10 cellular contexts compared by ENCODE assay signal in the genomic region with DNA sequence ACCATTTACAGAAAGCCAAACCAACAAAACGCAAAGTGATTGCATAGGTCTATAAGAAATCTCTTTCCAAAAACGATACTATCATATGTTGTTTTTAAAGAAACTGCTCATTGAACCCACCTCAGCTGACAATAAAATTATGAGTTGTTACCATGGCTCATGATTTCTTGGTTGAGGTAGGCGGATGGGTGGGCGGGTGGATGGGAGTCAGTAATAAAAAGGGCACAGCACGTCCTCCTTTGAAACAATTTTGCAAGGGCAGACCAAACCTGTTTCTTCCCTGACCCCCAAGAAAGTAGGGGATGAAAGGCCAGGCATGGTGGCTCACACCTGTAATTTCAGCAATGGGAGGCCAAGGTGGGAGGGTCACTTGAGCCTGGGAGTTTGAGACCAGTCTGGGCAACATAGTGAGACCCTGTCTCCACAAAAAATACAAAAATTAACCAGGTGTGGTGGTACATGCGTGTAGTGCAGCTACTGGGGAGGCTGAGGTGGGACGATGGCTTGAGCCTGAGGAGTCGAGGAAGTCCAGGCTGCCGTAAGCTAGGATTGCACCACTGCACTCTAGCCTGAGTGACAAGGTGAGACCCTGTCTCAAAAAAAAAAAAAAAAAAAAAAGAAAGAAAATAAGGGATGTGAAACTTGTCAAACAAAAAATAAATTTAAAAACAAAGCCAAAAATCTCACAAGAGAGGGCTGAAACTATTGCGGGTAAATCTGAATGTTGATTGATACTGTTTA. TPM values are rescaled to one million over a fixed set of nuclear protein-coding genes. Genes with fewer than 3 reads are reported as not detected.
A peak's percentile ranks its signal among the peaks of the same experiment; 100 is the strongest.
DNase-seq lines count a peak whose midpoint lies in the region; ATAC-seq and TF ChIP-seq lines count a peak whose summit lies in the region.
"Had no signal": no experiment of that assay in that cellular context is flagged by ENCODE, and none has a peak within 500 bp of the region (broad histone marks: within the 10 kb centered on the region; RNA-seq: fewer than 3 reads in every experiment).

No MANE protein-coding gene starts in this region.

- H3K4ac ChIP-seq in IMR-90 (ENCODE audit: low read depth, low read length): no peak overlapping the region

- no TSS peak for BruUV-seq in IMR-90 (replicated peaks; lab: Mats Ljungman, UMichigan)

- H3K4me2 ChIP-seq in IMR-90 (ENCODE audit: low read depth, low read length): peak overlapping the region; percentile 50

- peak overlapping the region; percentile 91 for H3K27ac Mint-ChIP-seq in activated CD4-positive, alpha-beta memory T cell treated with anti-CD3 and anti-CD28 coated beads for 36 hours
- H3K27ac Mint-ChIP-seq in glutamatergic neuron (ENCODE audit: unreplicated experiment): no peak overlapping the region

- H2AK5ac ChIP-seq in IMR-90 (ENCODE audit: low read depth, low read length): no peak overlapping the region

- H3K4me1 Mint-ChIP-seq in activated CD4-positive, alpha-beta memory T cell treated with anti-CD3 and anti-CD28 coated beads for 36 hours (ENCODE audit: low read depth): peaks cover 58% of the 10 kb centered on the region
- H3K4me1 Mint-ChIP-seq in glutamatergic neuron (ENCODE audit: low read depth, unreplicated experiment): peaks cover 8% of the 10 kb centered on the region

- no peaks in the 10 kb centered on the region for H3K9me3 ChIP-seq in IMR-90 (ENCODE audit: control insufficient read depth, insufficient read depth, low read length)

- H2BK120ac ChIP-seq in IMR-90 (ENCODE audit: low read depth, low read length): no peak overlapping the region

- dilution Hi-C loops in IMR-90 (cut with HindIII; ENCODE audit: low sequenced_read_pairs, unreplicated experiment): no loop called here

- H3K14ac ChIP-seq in IMR-90 (replicated peaks; ENCODE audit: low read depth, low read length): no peak overlapping the region

- TF ChIP-seq CTCF in IMR-90 (conservative IDR thresholded peaks at IDR 0.05; ENCODE audit: low read depth, low read length) (no peak), glutamatergic neuron (IDR thresholded peaks at IDR 0.05; ENCODE audit: partially characterized antibody, unreplicated experiment) (no peak)

- no peaks in the 10 kb centered on the region; the same call in 1 of the 2 replicates for H4K20me1 ChIP-seq in IMR-90 (ENCODE audit: insufficient read depth, low read length)

- no peak for TF ChIP-seq RAD21 in IMR-90 (IDR thresholded peaks at IDR 0.05; ENCODE audit: low read length)

- CTCF ChIA-PET in IMR-90 (lab: Yijun Ruan, JAX): interaction anchor here (0.7 to 2.6 kb wide), 6 partner anchors 8 to 295 kb away, joined by 3 to 11 read pairs (median 4); no protein-coding TSS in a partner anchor
- CTCF ChIA-PET in activated CD4-positive, alpha-beta memory T cell treated with anti-CD3 and anti-CD28 coated beads for 36 hours (lab: Charles Lee): interaction anchor here (1.6 to 4.9 kb wide), 6 partner anchors 9 to 313 kb away, joined by 6 to 55 read pairs (median 12); no protein-coding TSS in a partner anchor

- no peak overlapping the region for H2BK5ac ChIP-seq in IMR-90 (ENCODE audit: low read depth, low read length, poor library complexity, severe bottlenecking)

- POLR2A ChIA-PET in IMR-90 (lab: Charles Lee; ENCODE audit: unreplicated experiment): no interaction called here
- POLR2A ChIA-PET in activated CD4-positive, alpha-beta memory T cell treated with anti-CD3 and anti-CD28 coated beads for 36 hours (lab: Charles Lee): interaction anchor here (0.6 to 2.9 kb wide), 3 partner anchors 13 to 121 kb away, joined by 3 to 13 read pairs (median 8); no protein-coding TSS in a partner anchor

- H3K79me1 ChIP-seq in IMR-90 (ENCODE audit: low read depth in 1 of 2, low read length in 2 of 2): peaks cover 25 to 33% of the 10 kb centered on the region in 2 experiments

- no peaks in the 10 kb centered on the region for H3K36me3 ChIP-seq in IMR-90 (ENCODE audit: control insufficient read depth, insufficient read depth, low read length)

- H3K56ac ChIP-seq in IMR-90 (ENCODE audit: extremely low read depth, insufficient read depth, low read length): no peak overlapping the region

- peak overlapping the region; percentile 15; the same call in 1 of the 2 replicates for H3K23ac ChIP-seq in IMR-90 (ENCODE audit: low read depth, low read length)

- no peak overlapping the region for H3K18ac ChIP-seq in IMR-90 (ENCODE audit: low read depth, low read length)

- H3K4me3 Mint-ChIP-seq in activated CD4-positive, alpha-beta memory T cell treated with anti-CD3 and anti-CD28 coated beads for 36 hours: peak overlapping the region; percentile 90
- peak overlapping the region; percentile 27 for H3K4me3 Mint-ChIP-seq in glutamatergic neuron (ENCODE audit: unreplicated experiment)

- no peaks in the 10 kb centered on the region for H3K9me1 ChIP-seq in IMR-90 (ENCODE audit: insufficient read depth, low read length)

- no peak overlapping the region for H2AFZ ChIP-seq in IMR-90 (replicated peaks; ENCODE audit: low read length, poor library complexity)

- H3K27me3 Mint-ChIP-seq in activated CD4-positive, alpha-beta memory T cell treated with anti-CD3 and anti-CD28 coated beads for 36 hours: no peaks in the 10 kb centered on the region
- H3K27me3 Mint-ChIP-seq in glutamatergic neuron (ENCODE audit: unreplicated experiment): no peaks in the 10 kb centered on the region

- H2AK9ac ChIP-seq in IMR-90 (replicated peaks; ENCODE audit: low read depth, low read length, poor library complexity): no peak overlapping the region

- H3K4me3 ChIP-seq in IMR-90 (ENCODE audit: insufficient read depth, low read depth, low read length): no peak overlapping the region

- no peaks in the 10 kb centered on the region for H3K9me3 Mint-ChIP-seq in activated CD4-positive, alpha-beta memory T cell treated with anti-CD3 and anti-CD28 coated beads for 36 hours
- H3K9me3 Mint-ChIP-seq in glutamatergic neuron (ENCODE audit: unreplicated experiment): no peaks in the 10 kb centered on the region

- no peak overlapping the region for H2BK15ac ChIP-seq in IMR-90 (ENCODE audit: low read depth, low read length)

- no peak overlapping the region for H2BK20ac ChIP-seq in IMR-90 (ENCODE audit: low read depth, low read length)

- DNase-seq in IMR-90 (no peak), glutamatergic neuron (no peak), AG08395 (ENCODE audit: low spot score) (no peak), GOT3 (lab: John Stamatoyannopoulos, UW) (no peak)
- peak; percentile 72 for DNase-seq in activated CD4-positive, alpha-beta memory T cell treated with anti-CD3 and anti-CD28 coated beads for 36 hours
- peak; percentile 66 for DNase-seq in stimulated activated CD8-positive, alpha-beta memory T cell treated with anti-CD3 and anti-CD28 coated beads, Interleukin-4, amount 100 ng/mL, for 48 hours
- DNase-seq: NCI-H1092 treated with DMSO at 0.1 percent for 48 hours had no signal

- no peak overlapping the region for H3K27ac ChIP-seq in IMR-90 (ENCODE audit: insufficient read depth, low read length)

- WGBS in IMR-90 (ENCODE audit: extremely low coverage in 2 of 2, insufficient read length in 1 of 2), 2 experiments: no CpG with 5 or more reads among the region's 10 CpGs

- intact Hi-C loops in IMR-90 (cut with micrococcal nuclease): no loop called here
- intact Hi-C loops in activated CD4-positive, alpha-beta memory T cell treated with anti-CD3 and anti-CD28 coated beads for 36 hours (cut with micrococcal nuclease): loop anchor here (2.0 kb wide), 1 partner anchor 76 kb away; no protein-coding TSS in a partner anchor

- H4K91ac ChIP-seq in IMR-90 (ENCODE audit: insufficient read depth, low read depth, low read length): no peak overlapping the region

- TF ChIP-seq POLR2A in IMR-90 (IDR thresholded peaks at IDR 0.05; ENCODE audit: low read depth, low read length): no peak

- H3K27me3 ChIP-seq in IMR-90 (ENCODE audit: control insufficient read depth, insufficient read depth, low read length): no peaks in the 10 kb centered on the region

- H4K8ac ChIP-seq in IMR-90 (ENCODE audit: low read depth in 2 of 2, low read length in 2 of 2): no peak overlapping the region

- H3K4me1 ChIP-seq in IMR-90 (ENCODE audit: control insufficient read depth, insufficient read depth, low read length): peaks cover 4% of the 10 kb centered on the region; the same call in 1 of the 2 replicates

- in situ Hi-C loops in IMR-90 (cut with MboI; ENCODE audit: low sequenced_read_pairs): no loop called here

- peaks cover 19% of the 10 kb centered on the region for H3K36me3 Mint-ChIP-seq in activated CD4-positive, alpha-beta memory T cell treated with anti-CD3 and anti-CD28 coated beads for 36 hours
- no peaks in the 10 kb centered on the region for H3K36me3 Mint-ChIP-seq in glutamatergic neuron (ENCODE audit: unreplicated experiment)

- no peak overlapping the region for H3K9ac ChIP-seq in IMR-90 (ENCODE audit: low read depth, low read length)

- no peak overlapping the region for H4K5ac ChIP-seq in IMR-90 (ENCODE audit: low read depth, low read length)

- no peak for ATAC-seq in IMR-90 (ENCODE audit: low read depth)
- ATAC-seq in HG03039 (IDR thresholded peaks at IDR 0.05; ENCODE audit: unreplicated experiment): no peak
- ATAC-seq: Panc1 had no signal

TF ChIP-seq in IMR-90, 13 proteins besides CTCF, POLR2A, EP300 and RAD21 (continues in another document):
- no peak for TF ChIP-seq FOS (IDR thresholded peaks at IDR 0.05; ENCODE audit: low read depth, low read length)

RNA-seq across cellular contexts. Expression of a gene that starts 2.1 kb away (rescaled TPM):
- 53.9 and 57.2 TPM in 2 replicates for total RNA-seq in IMR-90 (2012; rRNA removed)
- polyA plus RNA-seq in IMR-90 (2012; rRNA removed): 17.7 and 24.7 TPM in 2 replicates
- 6.3 and 8.0 TPM in 2 replicates for polyA plus RNA-seq in IMR-90 (2012; cell fraction: cytosol; rRNA removed)
- 6.5 and 16.2 TPM in 2 replicates for polyA plus RNA-seq in IMR-90 (2012; cell fraction: nucleus; rRNA removed; ENCODE audit: low replicate concordance)
- 10 to 100 TPM; 79.8 to 84.2 TPM for total RNA-seq in activated CD4-positive, alpha-beta memory T cell treated with anti-CD3 and anti-CD28 coated beads for 36 hours
- 35.9 TPM for total RNA-seq in glutamatergic neuron (ENCODE audit: unreplicated experiment)

RNA-seq across cellular contexts. Expression of a gene that starts 17.8 kb away (rescaled TPM):
- total RNA-seq in IMR-90 (2012; rRNA removed) (3.2 and 3.6 TPM in 2 replicates), glutamatergic neuron (ENCODE audit: unreplicated experiment) (819 TPM)
- 7.7 TPM in 2 replicates for polyA plus RNA-seq in IMR-90 (2012; rRNA removed)
- polyA plus RNA-seq in IMR-90 (2012; cell fraction: cytosol; rRNA removed): 2.9 and 5.0 TPM in 2 replicates
- 3.5 and 4.2 TPM in 2 replicates for polyA plus RNA-seq in IMR-90 (2012; cell fraction: nucleus; rRNA removed; ENCODE audit: low replicate concordance)
- total RNA-seq in activated CD4-positive, alpha-beta memory T cell treated with anti-CD3 and anti-CD28 coated beads for 36 hours: under 1 TPM; 0.78 to 0.85 TPM
- total RNA-seq: subcutaneous adipose tissue had no signal

RNA-seq across cellular contexts. Expression of a gene that starts 53.6 kb away (rescaled TPM):
- total RNA-seq in IMR-90 (2012; rRNA removed) (not detected in 2 replicates), glutamatergic neuron (ENCODE audit: unreplicated experiment) (not detected)
- polyA plus RNA-seq in IMR-90 (2012; rRNA removed): 0.07 TPM in 1 of 2 replicates, not detected in the other
- 0.02 TPM in 1 of 2 replicates, not detected in the other for polyA plus RNA-seq in IMR-90 (2012; cell fraction: cytosol; rRNA removed)
- polyA plus RNA-seq in IMR-90 (2012; cell fraction: nucleus; rRNA removed; ENCODE audit: low replicate concordance): 0.05 and 0.09 TPM in 2 replicates
- not detected for total RNA-seq in activated CD4-positive, alpha-beta memory T cell treated with anti-CD3 and anti-CD28 coated beads for 36 hours
- total RNA-seq: subcutaneous adipose tissue had no signal

Comparison
In these comparisons a context has a peak if more than half of its experiments do, and no peak if none do; other contexts are left out.
1. DNase-seq: peak in activated CD4-positive, alpha-beta memory T cell treated with anti-CD3 and anti-CD28 coated beads for 36 hours (single experiment) and stimulated activated CD8-positive, alpha-beta memory T cell treated with anti-CD3 and anti-CD28 coated beads, Interleukin-4, amount 100 ng/mL, for 48 hours (single experiment); none in IMR-90 (single experiment), glutamatergic neuron (single experiment), AG08395 (single experiment) and GOT3 (single experiment).
2. RNA of a gene that starts 17.8 kb away (total RNA-seq): 819 TPM in glutamatergic neuron (single experiment); 3.2 to 3.6 TPM in IMR-90 and 0.78 to 0.85 TPM in activated CD4-positive, alpha-beta memory T cell treated with anti-CD3 and anti-CD28 coated beads for 36 hours; every median in the first group is over 100 times any median in the second.